11 cellular contexts compared by ENCODE assay signal in the genomic region with DNA sequence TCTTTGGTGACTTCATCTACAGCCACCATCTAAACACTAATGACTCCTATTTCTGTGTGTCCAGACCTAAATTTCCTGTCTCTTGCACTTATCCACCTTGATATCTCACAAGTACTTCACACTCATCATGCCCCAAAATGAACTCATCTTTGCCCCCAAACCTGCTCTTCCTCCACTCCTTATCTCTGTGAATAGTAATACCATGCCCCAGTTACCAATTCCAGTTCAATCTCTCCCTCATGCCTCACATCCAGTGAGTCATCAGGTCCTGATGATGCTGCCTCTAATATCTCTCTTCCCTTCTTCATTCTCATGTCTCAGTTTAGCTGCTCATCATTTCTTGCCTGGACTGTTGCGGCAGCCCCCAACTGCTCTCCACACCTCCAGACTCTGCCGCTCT. TPM values are rescaled to one million over a fixed set of nuclear protein-coding genes. Genes with fewer than 3 reads are reported as not detected.
"Had no signal": no experiment of that assay in that cellular context is flagged by ENCODE, and none has a peak within 500 bp of the region (broad histone marks: within the 10 kb centered on the region; RNA-seq: fewer than 3 reads in every experiment).

No MANE protein-coding gene starts in this region.

- H3K36me3 ChIP-seq: HAP-1 had no signal

- H3K4me1 ChIP-seq: HAP-1 had no signal

- ATAC-seq: HCT116, K562 had no signal

- DNase-seq: GM23248, GOT3, H7, HFFc6, IMR-90 had no signal

- H3K27ac Mint-ChIP-seq: HFFc6 had no signal

- H2AFZ ChIP-seq: GM23248 had no signal

- H3K9ac ChIP-seq: GM23248 had no signal

- H3K27ac ChIP-seq: GM23248, HL-60 had no signal

- H3K9me3 ChIP-seq: HAP-1 had no signal

- H3K4me3 ChIP-seq: GM23248, HAP-1, K562 had no signal

- H3K9me3 Mint-ChIP-seq: HFFc6 had no signal

- H3K4me3 Mint-ChIP-seq: HFFc6 had no signal

- FAIRE-seq: K562 had no signal

RNA-seq across cellular contexts. Expression of gene PHF24, which starts 16.6 kb away (rescaled TPM):
- total RNA-seq: GM23248, H4, HFFc6, HT1080, IMR-90, K562 had no signal
- polyA plus RNA-seq: GM23248 had no signal
